23 cellular contexts compared by ENCODE assay signal in the genomic region with DNA sequence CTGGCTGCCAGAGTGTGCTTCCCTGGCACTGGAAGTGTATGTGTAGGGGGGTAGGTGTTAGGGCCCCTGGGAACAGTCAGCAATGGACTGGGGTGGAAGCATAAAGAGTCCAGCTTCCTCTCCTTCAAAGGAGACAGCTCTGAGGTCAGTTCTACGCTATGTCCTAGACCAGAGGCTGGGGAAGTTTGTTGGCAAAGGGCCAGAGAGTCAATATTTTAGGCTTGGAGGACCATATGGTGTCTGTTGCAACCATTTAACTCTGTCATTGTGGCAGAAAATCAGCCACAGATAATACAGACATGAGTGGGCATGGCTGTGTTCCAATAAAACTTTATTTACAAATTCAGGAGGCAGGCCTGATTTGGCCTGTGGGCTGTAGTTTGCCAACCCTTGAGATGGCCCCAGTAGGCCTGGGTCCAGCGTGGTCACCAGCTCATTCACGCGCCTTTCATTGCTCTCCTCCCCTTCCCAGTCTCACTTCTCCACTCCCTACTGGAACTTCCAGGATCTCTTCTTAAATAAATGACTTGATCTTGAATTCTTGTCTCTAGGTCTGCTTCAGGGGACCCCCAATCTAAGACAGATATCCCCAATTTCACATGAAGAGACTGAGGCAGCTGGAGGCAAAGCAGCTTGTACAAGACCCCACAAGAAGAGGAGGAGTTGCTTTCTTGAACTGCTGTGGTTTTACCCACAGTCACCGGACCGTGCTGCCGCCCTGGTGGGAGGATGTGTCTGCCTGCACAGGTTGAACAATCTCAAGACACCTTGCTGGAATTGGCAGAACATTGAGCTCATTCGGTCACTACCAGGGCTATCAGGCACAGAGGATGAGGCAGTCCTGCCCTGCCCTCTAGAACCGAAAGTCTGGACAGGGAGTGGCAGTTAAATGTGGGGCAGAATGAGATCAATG.
A peak's percentile ranks its signal among the peaks of the same experiment; 100 is the strongest.
DNase-seq lines count a peak whose midpoint lies in the region; ATAC-seq and TF ChIP-seq lines count a peak whose summit lies in the region.
"Had no signal": no experiment of that assay in that cellular context is flagged by ENCODE, and none has a peak within 500 bp of the region (broad histone marks: within the 10 kb centered on the region; RNA-seq: fewer than 3 reads in every experiment).

No MANE protein-coding gene starts in this region.

- no peak overlapping the region for H3K27ac Mint-ChIP-seq in activated CD8-positive, alpha-beta T cell treated with anti-CD3 and anti-CD28 coated beads for 36 hours
- H3K27ac Mint-ChIP-seq: natural killer cell, T-cell had no signal

- H3K36me3 ChIP-seq in OCI-LY3 (replicated peaks; ENCODE audit: low read depth, low read length) = no peaks in the 10 kb centered on the region
- no peaks in the 10 kb centered on the region for H3K36me3 ChIP-seq in neuronal stem cell (replicated peaks in 1 of 2; ENCODE audit: control insufficient read depth in 2 of 2, insufficient read depth in 2 of 2, low read length in 2 of 2)
- H3K36me3 ChIP-seq in SK-N-SH (replicated peaks in 1 of 2; ENCODE audit: control insufficient read depth in 1 of 2, insufficient read depth in 2 of 2, low read length in 1 of 2) = no peaks in the 10 kb centered on the region
- H3K36me3 ChIP-seq: brain microvascular endothelial cell, heart left ventricle, ovary, suprapubic skin, uterus had no signal

- H3K18ac ChIP-seq in neuronal stem cell (ENCODE audit: low read length) = no peak overlapping the region

- H3K4me1 ChIP-seq in OCI-LY3 (ENCODE audit: low read length) (peaks cover 12% of the 10 kb centered on the region), neuronal stem cell (ENCODE audit: control insufficient read depth in 2 of 2, insufficient read depth in 1 of 2, low read depth in 1 of 2, low read length in 2 of 2) (no peaks in the 10 kb centered on the region), SK-N-SH (ENCODE audit: control insufficient read depth in 1 of 2, insufficient read depth in 2 of 2, low read depth in 1 of 2, low read length in 1 of 2) (no peaks in the 10 kb centered on the region)
- H3K4me1 ChIP-seq: suprapubic skin, uterus had no signal

- H3K9me3 ChIP-seq in OCI-LY3 (ENCODE audit: insufficient read depth, low read length) (no peaks in the 10 kb centered on the region), neuronal stem cell (replicated peaks in 1 of 2; ENCODE audit: control insufficient read depth in 2 of 2, insufficient read depth in 1 of 2, low read depth in 1 of 2, low read length in 2 of 2) (no peaks in the 10 kb centered on the region), SK-N-SH (no peaks in the 10 kb centered on the region)
- H3K9me3 ChIP-seq: heart left ventricle, ovary, suprapubic skin, uterus had no signal

- DNase-seq in NCI-H510A treated with DMSO at 0.1 percent for 48 hours (lab: John Stamatoyannopoulos, UW) = peak; percentile 42
- DNase-seq in NCI-H510A (lab: John Stamatoyannopoulos, UW) = no peak
- no peak for DNase-seq in neuronal stem cell (ENCODE audit: low spot score)
- no peak for DNase-seq in SK-N-SH
- no peak for DNase-seq in activated gamma-delta T cell treated with Interleukin-2 at 50 U/mL for 16 hours
- no peak for DNase-seq in activated CD8-positive, alpha-beta T cell treated with anti-CD3 and anti-CD28 coated beads for 36 hours
- DNase-seq: activated CD4-positive, alpha-beta T cell treated with anti-CD3 and anti-CD28 coated beads for 48 hours; activated CD8-positive, alpha-beta memory T cell treated with anti-CD3 and anti-CD28 coated beads, Interleukin-2, amount 50 U/mL, for 4 hours; activated effector memory CD4-positive, alpha-beta T cell treated with anti-CD3 and anti-CD28 coated beads, Interleukin-2, amount 50 U/mL, for 16 hours; brain microvascular endothelial cell; Calu3; cortex of kidney; left colon; natural killer cell; NCI-H1436 treated with DMSO at 0.1 percent for 48 hours; ovary; SHP77; T-cell; uterus had no signal

- ATAC-seq in activated CD8-positive, alpha-beta T cell treated with anti-CD3 and anti-CD28 coated beads for 36 hours = no peak
- ATAC-seq: left colon, natural killer cell, T-cell had no signal

- no peaks in the 10 kb centered on the region for H3F3A ChIP-seq in SK-N-SH (replicated peaks; ENCODE audit: insufficient read depth)

- intact Hi-C loops in activated CD8-positive, alpha-beta T cell treated with anti-CD3 and anti-CD28 coated beads for 36 hours (cut with micrococcal nuclease) = no loop called here

- CTCF ChIA-PET in SK-N-SH (lab: Yijun Ruan, JAX) = interaction anchor here (0.7 kb wide), 1 partner anchor 11 kb away, joined by 3 read pairs; no protein-coding TSS in a partner anchor
- CTCF ChIA-PET in activated CD8-positive, alpha-beta T cell treated with anti-CD3 and anti-CD28 coated beads for 36 hours (lab: Charles Lee) = no interaction called here

- no peaks in the 10 kb centered on the region for H3K79me1 ChIP-seq in neuronal stem cell (ENCODE audit: low read depth, low read length)

- H3K27ac ChIP-seq in OCI-LY3 (ENCODE audit: low read length) = no peak overlapping the region
- H3K27ac ChIP-seq in neuronal stem cell (replicated peaks; ENCODE audit: low read length) = no peak overlapping the region
- H3K27ac ChIP-seq in SK-N-SH (ENCODE audit: low read depth in 2 of 2, low read length in 1 of 2) = no peak overlapping the region
- H3K27ac ChIP-seq: brain microvascular endothelial cell, heart left ventricle, ovary, suprapubic skin, uterus had no signal

- TF ChIP-seq EP300 in Ishikawa (IDR thresholded peaks at IDR 0.05; ENCODE audit: borderline replicate concordance) = no peak
- no peak for TF ChIP-seq EP300 in SK-N-SH (IDR thresholded peaks at IDR 0.05; ENCODE audit: borderline replicate concordance in 1 of 2, low read depth in 1 of 2, low read length in 1 of 2)

- H3K4ac ChIP-seq in neuronal stem cell (ENCODE audit: low read length) = no peak overlapping the region

- no peak overlapping the region for H3K9ac ChIP-seq in OCI-LY3 (ENCODE audit: low read length)
- H3K9ac ChIP-seq in neuronal stem cell (ENCODE audit: low read depth, low read length, poor library complexity) = no peak overlapping the region
- H3K9ac ChIP-seq in SK-N-SH = no peak overlapping the region

- TF ChIP-seq RAD21 in Ishikawa (IDR thresholded peaks at IDR 0.05; ENCODE audit: low read depth) (no peak), SK-N-SH (IDR thresholded peaks at IDR 0.05; ENCODE audit: low read length) (no peak)

- no peaks in the 10 kb centered on the region for H3K4me1 Mint-ChIP-seq in activated CD8-positive, alpha-beta T cell treated with anti-CD3 and anti-CD28 coated beads for 36 hours (ENCODE audit: low read depth)

- H3K79me2 ChIP-seq in OCI-LY3 (ENCODE audit: low read length) = no peaks in the 10 kb centered on the region
- H3K79me2 ChIP-seq in SK-N-SH (ENCODE audit: insufficient read depth) = no peaks in the 10 kb centered on the region

- WGBS in neuronal stem cell (ENCODE audit: extremely low coverage in 2 of 2, insufficient read length in 2 of 2, insufficient replicate concordance in 1 of 2), 2 donors = no CpG with 5 or more reads among the region's 9 CpGs
- 59% methylated on average over 8 of the region's 9 CpGs for WGBS in SK-N-SH (ENCODE audit: low lambda C conversion rate)

- no peak overlapping the region for H2BK15ac ChIP-seq in neuronal stem cell (ENCODE audit: low read length)

- H3K23ac ChIP-seq in neuronal stem cell (ENCODE audit: low read depth, low read length, poor library complexity) = no peak overlapping the region

- peak overlapping the region; percentile 14 for H2AK5ac ChIP-seq in neuronal stem cell (ENCODE audit: low read depth, low read length)

- H3K4me3 ChIP-seq in OCI-LY3 (ENCODE audit: low read length) (no peak overlapping the region), neuronal stem cell (ENCODE audit: low read length in 2 of 2) (no peak overlapping the region), SK-N-SH (ENCODE audit: low read depth in 2 of 2, low read length in 1 of 2) (no peak overlapping the region)
- H3K4me3 ChIP-seq: heart left ventricle, ovary, suprapubic skin, uterus had no signal

- no peak overlapping the region for H2AFZ ChIP-seq in OCI-LY3 (ENCODE audit: low read depth, low read length)
- H2AFZ ChIP-seq in neuronal stem cell (ENCODE audit: low read length) = no peak overlapping the region
- H2AFZ ChIP-seq in SK-N-SH (ENCODE audit: low read depth) = no peak overlapping the region

- no peak overlapping the region for H3K4me3 Mint-ChIP-seq in activated CD8-positive, alpha-beta T cell treated with anti-CD3 and anti-CD28 coated beads for 36 hours
- H3K4me3 Mint-ChIP-seq: natural killer cell, T-cell had no signal

- H3K9me2 ChIP-seq in SK-N-SH = no peaks in the 10 kb centered on the region

- H4K91ac ChIP-seq in neuronal stem cell (ENCODE audit: low read depth, low read length, poor library complexity) = no peak overlapping the region

- peaks cover 21% of the 10 kb centered on the region for H3K27me3 Mint-ChIP-seq in activated CD8-positive, alpha-beta T cell treated with anti-CD3 and anti-CD28 coated beads for 36 hours

- no peaks in the 10 kb centered on the region for H3K27me3 ChIP-seq in OCI-LY3 (ENCODE audit: low read depth, low read length)
- H3K27me3 ChIP-seq in neuronal stem cell (ENCODE audit: control insufficient read depth in 3 of 3, insufficient read depth in 3 of 3, low read depth in 1 of 3, low read length in 3 of 3) = peaks cover 0 to 16% (median 0%) of the 10 kb centered on the region in 3 experiments
- no peaks in the 10 kb centered on the region; the same call in none of the 2 replicates for H3K27me3 ChIP-seq in SK-N-SH (ENCODE audit: insufficient read depth)
- H3K27me3 ChIP-seq: brain microvascular endothelial cell, ovary, suprapubic skin, uterus had no signal

- H2BK12ac ChIP-seq in neuronal stem cell (ENCODE audit: low read length) = no peak overlapping the region

- H2BK120ac ChIP-seq in neuronal stem cell (ENCODE audit: low read depth, low read length) = no peak overlapping the region

- H3K14ac ChIP-seq in neuronal stem cell (ENCODE audit: low read length) = no peak overlapping the region

- peak overlapping the region; percentile 22; the same call in 1 of the 2 replicates for H3K4me2 ChIP-seq in OCI-LY3 (ENCODE audit: low read length)
- no peak overlapping the region for H3K4me2 ChIP-seq in neuronal stem cell (ENCODE audit: insufficient read depth, low read length, poor library complexity, severe bottlenecking)
- H3K4me2 ChIP-seq in SK-N-SH = no peak overlapping the region

- H4K8ac ChIP-seq in neuronal stem cell (ENCODE audit: low read depth, low read length) = no peak overlapping the region

- no peaks in the 10 kb centered on the region for H3K36me3 Mint-ChIP-seq in activated CD8-positive, alpha-beta T cell treated with anti-CD3 and anti-CD28 coated beads for 36 hours (ENCODE audit: low read depth)
- H3K36me3 Mint-ChIP-seq: natural killer cell, T-cell had no signal

- peak; percentile 25 for TF ChIP-seq CTCF in OCI-LY3 (IDR thresholded peaks at IDR 0.05; ENCODE audit: low read depth, low read length)
- no peak for TF ChIP-seq CTCF in SK-N-SH (IDR thresholded peaks at IDR 0.05)
- no peak for TF ChIP-seq CTCF in activated CD8-positive, alpha-beta T cell treated with anti-CD3 and anti-CD28 coated beads for 36 hours (IDR thresholded peaks at IDR 0.05)

- POLR2A ChIA-PET in SK-N-SH (lab: Yijun Ruan, JAX) = no interaction called here
- POLR2A ChIA-PET in activated CD8-positive, alpha-beta T cell treated with anti-CD3 and anti-CD28 coated beads for 36 hours (lab: Charles Lee) = no interaction called here

- H4K20me1 ChIP-seq in OCI-LY3 (ENCODE audit: insufficient read depth, low read length) (no peaks in the 10 kb centered on the region), SK-N-SH (ENCODE audit: insufficient read depth) (no peaks in the 10 kb centered on the region)

- H3K9me3 Mint-ChIP-seq in activated CD8-positive, alpha-beta T cell treated with anti-CD3 and anti-CD28 coated beads for 36 hours = no peaks in the 10 kb centered on the region
- H3K9me3 Mint-ChIP-seq: natural killer cell, T-cell had no signal

- no peak overlapping the region for H2BK5ac ChIP-seq in neuronal stem cell (ENCODE audit: low read length)
